ENCODE assay signal across 28 cellular contexts in the genomic region with DNA sequence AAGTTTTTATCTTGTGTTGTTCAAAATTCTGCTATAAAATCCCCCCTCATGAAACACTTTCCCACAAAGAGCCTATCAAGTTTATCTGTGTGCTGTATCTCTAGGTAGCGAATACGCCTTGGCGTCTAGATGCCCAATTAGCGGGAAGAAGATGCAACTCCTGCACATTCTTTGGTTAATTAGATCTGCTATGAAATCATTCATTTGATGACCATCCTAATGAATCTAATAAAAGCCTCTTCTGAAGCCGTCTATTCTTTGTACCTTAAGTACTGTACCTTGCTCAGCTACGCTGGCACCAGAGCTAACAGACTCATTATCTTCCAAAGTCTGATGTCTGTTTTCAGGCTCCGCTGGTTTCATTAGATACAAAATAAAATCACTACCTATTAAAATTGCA. TPM values are rescaled to one million over a fixed set of nuclear protein-coding genes. Genes with fewer than 3 reads are reported as not detected.
DNase-seq lines count a peak whose midpoint lies in the region; ATAC-seq lines count a peak whose summit lies in the region.
"Had no signal": no experiment of that assay in that cellular context is flagged by ENCODE, and none has a peak within 500 bp of the region (broad histone marks: within the 10 kb centered on the region; RNA-seq: fewer than 3 reads in every experiment).

No MANE protein-coding gene starts in this region.

- H3K18ac ChIP-seq in neuronal stem cell (ENCODE audit: low read length), result no peak overlapping the region

- H3K4me3 ChIP-seq in neuronal stem cell (ENCODE audit: low read length in 2 of 2), result no peak overlapping the region
- H3K4me3 ChIP-seq: BLaER1, GM12878, PC-9, SJSA1 had no signal

- no peak for ATAC-seq in left cardiac atrium
- ATAC-seq: GM12878, HCT116, T-cell had no signal

- H3K27ac ChIP-seq in neuronal stem cell (replicated peaks; ENCODE audit: low read length), result no peak overlapping the region
- H3K27ac ChIP-seq: BLaER1, KMS-11, PC-9, SJSA1 had no signal

- H4K91ac ChIP-seq in neuronal stem cell (ENCODE audit: low read depth, low read length, poor library complexity), result no peak overlapping the region

- H3K4ac ChIP-seq in neuronal stem cell (ENCODE audit: low read length), result no peak overlapping the region

- H3K79me1 ChIP-seq in neuronal stem cell (ENCODE audit: low read depth, low read length), result no peaks in the 10 kb centered on the region

- peak overlapping the region; percentile 1 for H2AFZ ChIP-seq in neuronal stem cell (ENCODE audit: low read length)
- H2AFZ ChIP-seq: PC-9 had no signal

- no peak overlapping the region for H2BK5ac ChIP-seq in neuronal stem cell (ENCODE audit: low read length)

- no peak overlapping the region for H3K14ac ChIP-seq in neuronal stem cell (ENCODE audit: low read length)

- no peak overlapping the region for H2AK5ac ChIP-seq in neuronal stem cell (ENCODE audit: low read depth, low read length)

- intact Hi-C loops in left cardiac atrium (cut with DNase I), result no loop called here

- H4K8ac ChIP-seq in neuronal stem cell (ENCODE audit: low read depth, low read length), result no peak overlapping the region

- peaks cover 0 to 2% of the 10 kb centered on the region in 2 donors for H3K4me1 ChIP-seq in neuronal stem cell (ENCODE audit: control insufficient read depth in 2 of 2, insufficient read depth in 1 of 2, low read depth in 1 of 2, low read length in 2 of 2)
- H3K4me1 ChIP-seq: BLaER1, SJSA1 had no signal

- H2BK120ac ChIP-seq in neuronal stem cell (ENCODE audit: low read depth, low read length), result no peak overlapping the region

- peaks cover 2 to 10% of the 10 kb centered on the region in 2 donors for H3K9me3 ChIP-seq in neuronal stem cell (replicated peaks in 1 of 2; ENCODE audit: control insufficient read depth in 2 of 2, insufficient read depth in 1 of 2, low read depth in 1 of 2, low read length in 2 of 2)
- H3K9me3 ChIP-seq: SJSA1 had no signal

- WGBS in neuronal stem cell (ENCODE audit: extremely low coverage in 2 of 2, insufficient read length in 2 of 2, insufficient replicate concordance in 1 of 2), 2 donors, result no CpG with 5 or more reads among the region's 7 CpGs

- H3K36me3 ChIP-seq in neuronal stem cell (replicated peaks in 1 of 2; ENCODE audit: control insufficient read depth in 2 of 2, insufficient read depth in 2 of 2, low read length in 2 of 2), result no peaks in the 10 kb centered on the region
- H3K36me3 ChIP-seq: BLaER1, SJSA1 had no signal

- H3K4me2 ChIP-seq in neuronal stem cell (ENCODE audit: insufficient read depth, low read length, poor library complexity, severe bottlenecking), result no peak overlapping the region
- H3K4me2 ChIP-seq: BLaER1, KMS-11, PC-9 had no signal

- H3K23ac ChIP-seq in neuronal stem cell (ENCODE audit: low read depth, low read length, poor library complexity), result no peak overlapping the region

- no peak overlapping the region for H2BK15ac ChIP-seq in neuronal stem cell (ENCODE audit: low read length)

- H2BK12ac ChIP-seq in neuronal stem cell (ENCODE audit: low read length), result no peak overlapping the region

- no peak overlapping the region for H3K9ac ChIP-seq in neuronal stem cell (ENCODE audit: low read depth, low read length, poor library complexity)
- H3K9ac ChIP-seq: BLaER1, KMS-11 had no signal

- peaks cover 0 to 11% (median 0%) of the 10 kb centered on the region in 3 experiments for H3K27me3 ChIP-seq in neuronal stem cell (ENCODE audit: control insufficient read depth in 3 of 3, insufficient read depth in 3 of 3, low read depth in 1 of 3, low read length in 3 of 3)
- H3K27me3 ChIP-seq: BLaER1, SJSA1 had no signal

- DNase-seq in DMS79 treated with DMSO at 0.1 percent for 48 hours (lab: John Stamatoyannopoulos, UW) (peak; percentile 34), DMS79 (lab: John Stamatoyannopoulos, UW) (no peak), NCI-H1105 treated with DMSO at 0.1 percent for 48 hours (lab: John Stamatoyannopoulos, UW) (peak; percentile 96), SK-N-DZ (ENCODE audit: low spot score) (peak; percentile 92), neuronal stem cell (ENCODE audit: low spot score) (no peak), left cardiac atrium (no peak), NOMO-1 treated with DMSO at 0.1 percent for 48 hours (lab: John Stamatoyannopoulos, UW; ENCODE audit: unreplicated experiment) (no peak)
- DNase-seq in activated CD4-positive, alpha-beta T cell treated with anti-CD3 and anti-CD28 coated beads for 1 hour, result no peak
- DNase-seq: 8988T; ACHN; CD4-positive, CD25-positive, alpha-beta regulatory T cell; EL; GDM1; GOT3; IMR-90; MM.1S; NCI-H1417 treated with DMSO at 0.1 percent for 48 hours; NCI-H187 treated with DMSO at 0.1 percent for 48 hours; NCI-H2107; NCI-H526; NK-92 treated with Interleukin-12 subunit alpha and Interleukin-12 subunit beta, amount 100 ng/mL, for 24 hours; PC-9; T-cell had no signal

RNA-seq across cellular contexts. Expression of a gene that starts 28.6 kb away (rescaled TPM):
- 36.1 and 40.3 TPM in 2 replicates for polyA plus RNA-seq in SK-N-DZ (2014; cell fraction: cytosol; rRNA removed)
- polyA plus RNA-seq in SK-N-DZ (2014; cell fraction: nucleus; rRNA removed), result 24.1 and 26.0 TPM in 2 replicates
- polyA plus RNA-seq in neuronal stem cell (2013, experiment 1 of 2), result 3.6 TPM
- 3.5 TPM for polyA plus RNA-seq in neuronal stem cell (2013, experiment 2 of 2)
- 1 to 10 TPM; 2.3 to 6.7 TPM for total RNA-seq in left cardiac atrium

Comparison
In these comparisons a context has a peak if more than half of its experiments do, and no peak if none do; other contexts are left out.
1. DNase-seq: peak in DMS79 treated with DMSO at 0.1 percent for 48 hours (single experiment), NCI-H1105 treated with DMSO at 0.1 percent for 48 hours (single experiment) and SK-N-DZ (single experiment); none in DMS79 (single experiment), neuronal stem cell (single experiment), left cardiac atrium (single experiment), activated CD4-positive, alpha-beta T cell treated with anti-CD3 and anti-CD28 coated beads for 1 hour (single experiment) and NOMO-1 treated with DMSO at 0.1 percent for 48 hours (single experiment).